Comparison of ENCODE assay signal across 22 cellular contexts in the genomic region with DNA sequence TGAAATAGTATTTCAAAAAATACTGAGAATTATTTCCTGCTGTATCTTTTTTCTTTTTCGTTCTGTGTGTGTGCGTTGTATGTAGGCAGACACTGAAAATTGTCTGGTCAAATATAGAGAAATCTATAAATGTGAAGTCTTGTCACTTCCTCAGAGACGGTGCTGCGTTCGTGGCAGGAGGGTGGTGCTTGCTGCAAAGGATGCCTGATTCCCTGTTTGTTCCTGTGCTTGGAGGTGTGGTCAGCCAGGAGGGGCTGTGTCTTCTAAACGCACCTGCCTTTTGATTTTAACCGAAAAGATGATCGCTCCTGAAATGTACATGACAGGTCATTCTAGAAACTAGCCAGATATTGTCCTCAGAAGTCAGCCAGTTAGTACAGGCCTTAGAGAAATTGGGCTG.
"Had no signal": no experiment of that assay in that cellular context is flagged by ENCODE, and none has a peak within 500 bp of the region (broad histone marks: within the 10 kb centered on the region; RNA-seq: fewer than 3 reads in every experiment).

No MANE protein-coding gene starts in this region.

- H3K4me2 ChIP-seq: SK-N-SH had no signal

- ATAC-seq: activated CD4-positive, alpha-beta T cell treated with anti-CD3 and anti-CD28 coated beads for 36 hours; activated CD8-positive, alpha-beta T cell treated with anti-CD3 and anti-CD28 coated beads for 36 hours; activated naive CD4-positive, alpha-beta T cell treated with anti-CD3 and anti-CD28 coated beads, Interleukin-2, amount 50 U/mL, for 72 hours; activated naive CD8-positive, alpha-beta T cell treated with anti-CD3 and anti-CD28 coated beads, Interleukin-2, amount 50 U/mL, for 24 hours; body of pancreas had no signal

- H3K4me1 Mint-ChIP-seq: activated CD4-positive, alpha-beta T cell treated with anti-CD3 and anti-CD28 coated beads for 36 hours; activated naive CD8-positive, alpha-beta T cell treated with anti-CD3 and anti-CD28 coated beads, Interleukin-2, amount 50 U/mL, for 24 hours had no signal

- DNase-seq: activated CD4-positive, alpha-beta T cell treated with anti-CD3 and anti-CD28 coated beads for 36 hours; activated CD8-positive, alpha-beta memory T cell treated with anti-CD3 and anti-CD28 coated beads, Interleukin-2, amount 50 U/mL, for 4 hours; activated CD8-positive, alpha-beta T cell treated with anti-CD3 and anti-CD28 coated beads for 36 hours; activated naive CD8-positive, alpha-beta T cell treated with anti-CD3 and anti-CD28 coated beads, Interleukin-2, amount 50 U/mL, for 24 hours; amniotic stem cell; body of pancreas; Kasumi-1; NCI-H1105 treated with DMSO at 0.1 percent for 48 hours; NCI-H1436 treated with DMSO at 0.1 percent for 48 hours; NCI-H187; NCI-H2081; NCI-H510A treated with DMSO at 0.1 percent for 48 hours; NCI-H69; NK-92 treated with Interleukin-12 subunit alpha and Interleukin-12 subunit beta, amount 100 ng/mL, for 24 hours; Peyer's patch; SJCRH30; SK-N-SH; T-helper 1 cell had no signal

- H3K4me1 ChIP-seq: ascending aorta, body of pancreas, Peyer's patch, SJCRH30 had no signal

- H3K27me3 Mint-ChIP-seq: activated CD4-positive, alpha-beta T cell treated with anti-CD3 and anti-CD28 coated beads for 36 hours; activated CD8-positive, alpha-beta T cell treated with anti-CD3 and anti-CD28 coated beads for 36 hours; activated naive CD8-positive, alpha-beta T cell treated with anti-CD3 and anti-CD28 coated beads, Interleukin-2, amount 50 U/mL, for 24 hours had no signal

- H3K9me3 ChIP-seq: ascending aorta, body of pancreas, Peyer's patch, SJCRH30, SK-N-SH had no signal

- H3K27me3 ChIP-seq: ascending aorta, body of pancreas, Peyer's patch, SJCRH30 had no signal

- H3K4me3 Mint-ChIP-seq: activated CD4-positive, alpha-beta T cell treated with anti-CD3 and anti-CD28 coated beads for 36 hours; activated CD8-positive, alpha-beta T cell treated with anti-CD3 and anti-CD28 coated beads for 36 hours; activated naive CD8-positive, alpha-beta T cell treated with anti-CD3 and anti-CD28 coated beads, Interleukin-2, amount 50 U/mL, for 24 hours had no signal

- H3K27ac Mint-ChIP-seq: activated CD4-positive, alpha-beta T cell treated with anti-CD3 and anti-CD28 coated beads for 36 hours; activated CD8-positive, alpha-beta T cell treated with anti-CD3 and anti-CD28 coated beads for 36 hours; activated naive CD8-positive, alpha-beta T cell treated with anti-CD3 and anti-CD28 coated beads, Interleukin-2, amount 50 U/mL, for 24 hours had no signal

- H3K9me3 Mint-ChIP-seq: activated CD8-positive, alpha-beta T cell treated with anti-CD3 and anti-CD28 coated beads for 36 hours; activated naive CD4-positive, alpha-beta T cell treated with anti-CD3 and anti-CD28 coated beads, Interleukin-2, amount 50 U/mL, for 72 hours; activated naive CD8-positive, alpha-beta T cell treated with anti-CD3 and anti-CD28 coated beads, Interleukin-2, amount 50 U/mL, for 24 hours had no signal

- H3K27ac ChIP-seq: ascending aorta, body of pancreas, Peyer's patch, RWPE1, SJCRH30, VCaP had no signal

- H3K9ac ChIP-seq: SK-N-SH had no signal
